In the genomic region with DNA sequence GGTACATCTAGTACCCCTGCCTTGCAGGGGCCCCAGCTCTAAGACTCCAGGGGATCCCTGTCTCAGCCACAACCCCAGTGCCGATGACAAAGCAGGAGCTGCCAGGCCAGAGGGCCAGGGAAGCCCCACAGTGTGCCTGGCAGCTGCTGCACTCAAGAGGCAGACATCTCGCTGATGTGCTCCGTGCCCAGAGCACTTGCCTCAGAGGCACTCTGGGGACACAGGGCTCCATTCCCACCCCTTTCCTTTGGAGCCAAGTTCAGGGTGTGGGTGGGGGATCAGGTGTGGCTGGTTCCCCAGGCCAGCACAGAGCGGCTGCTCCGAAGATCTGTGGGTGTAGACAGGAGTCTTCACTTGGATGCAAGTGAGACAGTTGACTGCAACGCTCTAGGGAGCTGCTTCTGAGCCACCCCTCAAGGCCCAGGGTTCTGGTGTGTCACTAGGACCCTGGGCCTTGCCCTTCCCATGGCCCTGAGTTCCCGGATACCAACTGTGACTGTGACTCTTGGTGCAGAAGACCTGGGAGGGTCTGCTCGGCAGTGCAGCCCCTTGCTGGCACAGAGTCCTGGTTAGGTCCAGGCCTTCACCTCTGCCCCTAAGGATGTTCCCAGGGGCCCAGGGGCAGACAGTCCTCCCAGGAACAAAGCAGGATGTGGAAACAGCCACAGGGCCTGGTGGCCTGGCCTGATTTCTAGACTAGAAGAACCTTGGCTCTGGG, we compare ENCODE assay signal across 1 cellular context.
TF ChIP-seq lines count a peak whose summit lies in the region.

No MANE protein-coding gene starts in this region.

TF ChIP-seq in K562, 482 proteins besides CTCF, POLR2A, EP300 and RAD21:
- peak; percentile 36; the same call in 1 of the 2 replicates for TF ChIP-seq POLR2G (IDR thresholded peaks at IDR 0.05; ENCODE audit: low read depth, low read length)
- no peak for TF ChIP-seq KHSRP (IDR thresholded peaks at IDR 0.05)
